In genomic region chr1:119373465-119373864, GRCh38 we compare ENCODE assay signal across 14 cellular contexts. TPM values are rescaled to one million over a fixed set of nuclear protein-coding genes. Genes with fewer than 3 reads are reported as not detected.
A peak's percentile ranks its signal among the peaks of the same experiment; 100 is the strongest.
DNase-seq lines count a peak whose midpoint lies in the region; ATAC-seq and TF ChIP-seq lines count a peak whose summit lies in the region.
"Had no signal": no experiment of that assay in that cellular context is flagged by ENCODE, and none has a peak within 500 bp of the region (broad histone marks: within the 10 kb centered on the region; RNA-seq: fewer than 3 reads in every experiment).

No MANE protein-coding gene starts in this region.

- no peaks in the 10 kb centered on the region for H3K27me3 ChIP-seq in SJCRH30
- no peaks in the 10 kb centered on the region for H3K27me3 ChIP-seq in right atrium auricular region

- H3K4me3 ChIP-seq in SJCRH30 (no peak overlapping the region), right atrium auricular region (no peak overlapping the region)

- ATAC-seq in HG02798 (IDR thresholded peaks at IDR 0.05; ENCODE audit: poor library complexity, unreplicated experiment) (peak; percentile 35), GM18498 (IDR thresholded peaks at IDR 0.05; ENCODE audit: unreplicated experiment) (no peak), GM19452 (IDR thresholded peaks at IDR 0.05; ENCODE audit: unreplicated experiment) (no peak)
- ATAC-seq: naive thymus-derived CD8-positive, alpha-beta T cell had no signal

- no peaks in the 10 kb centered on the region for H3K9me3 ChIP-seq in SJCRH30 (replicated peaks)
- no peaks in the 10 kb centered on the region for H3K9me3 ChIP-seq in right atrium auricular region

- TF ChIP-seq CTCF in right atrium auricular region (IDR thresholded peaks at IDR 0.05) = no peak

- H3K36me3 ChIP-seq in SJCRH30 (no peaks in the 10 kb centered on the region), right atrium auricular region (no peaks in the 10 kb centered on the region)

- peak overlapping the region; percentile 62; the same call in 1 of the 2 replicates for H3K27ac ChIP-seq in SJCRH30
- no peak overlapping the region for H3K27ac ChIP-seq in right atrium auricular region

- peaks cover 32% of the 10 kb centered on the region for H3K4me1 ChIP-seq in SJCRH30
- no peaks in the 10 kb centered on the region for H3K4me1 ChIP-seq in right atrium auricular region

- DNase-seq in GM03348 (ENCODE audit: low spot score) (peak; percentile 13), SJCRH30 (peak; percentile 22 to 49), kidney glomerular epithelial cell (lab: John Stamatoyannopoulos, UW) (peak; percentile 13), COLO668 (lab: John Stamatoyannopoulos, UW; ENCODE audit: unreplicated experiment) (no peak), right atrium auricular region (ENCODE audit: low spot score) (no peak)
- DNase-seq: Calu3; naive thymus-derived CD8-positive, alpha-beta T cell; NCI-H187; stimulated activated CD8-positive, alpha-beta memory T cell treated with anti-CD3 and anti-CD28 coated beads, Interleukin-4, amount 100 ng/mL, for 48 hours had no signal

RNA-seq across cellular contexts. Expression of gene HAO2, which starts 4.9 kb away (rescaled TPM):
- not detected in 2 replicates for total RNA-seq in SJCRH30 (2014; rRNA removed; shearing (Covaris generic))
- not detected for total RNA-seq in right atrium auricular region
- total RNA-seq: Calu3; epithelial cell of proximal tubule; naive thymus-derived CD8-positive, alpha-beta T cell; T-helper 2 cell treated with Interferon-gamma antibody and Interleukin-4, amounts not matched to agents 100 ng/mL and 5 ng/mL, for 36 hours had no signal

RNA-seq across cellular contexts. Expression of gene HSD3B2, which starts 41.5 kb away (rescaled TPM):
- not detected in 2 replicates for total RNA-seq in SJCRH30 (2014; rRNA removed; shearing (Covaris generic))
- total RNA-seq in right atrium auricular region = not detected
- total RNA-seq: Calu3; epithelial cell of proximal tubule; naive thymus-derived CD8-positive, alpha-beta T cell; T-helper 2 cell treated with Interferon-gamma antibody and Interleukin-4, amounts not matched to agents 100 ng/mL and 5 ng/mL, for 36 hours had no signal

Comparison
In these comparisons a context has a peak if more than half of its experiments do, and no peak if none do; other contexts are left out.
1. DNase-seq: peak in GM03348 (single experiment), SJCRH30 (2 of 2) and kidney glomerular epithelial cell (single experiment); none in COLO668 (single experiment) and right atrium auricular region (single experiment).